In genomic region chr13:43426355-43426754, GRCh38 we compare ENCODE assay signal across 8 cellular contexts.
"Had no signal": no experiment of that assay in that cellular context is flagged by ENCODE, and none has a peak within 500 bp of the region (broad histone marks: within the 10 kb centered on the region; RNA-seq: fewer than 3 reads in every experiment).

No MANE protein-coding gene starts in this region.

- ATAC-seq: HepG2, K562 had no signal

- H3K4me3 ChIP-seq: K562 had no signal

- H3K27ac ChIP-seq: HL-60, KMS-11 had no signal

- DNase-seq: IMR-90, KBM-7, KG1 had no signal

- FAIRE-seq: HepG2, HTR-8/SVneo, K562 had no signal
